8 cellular contexts compared by ENCODE assay signal in the genomic region with DNA sequence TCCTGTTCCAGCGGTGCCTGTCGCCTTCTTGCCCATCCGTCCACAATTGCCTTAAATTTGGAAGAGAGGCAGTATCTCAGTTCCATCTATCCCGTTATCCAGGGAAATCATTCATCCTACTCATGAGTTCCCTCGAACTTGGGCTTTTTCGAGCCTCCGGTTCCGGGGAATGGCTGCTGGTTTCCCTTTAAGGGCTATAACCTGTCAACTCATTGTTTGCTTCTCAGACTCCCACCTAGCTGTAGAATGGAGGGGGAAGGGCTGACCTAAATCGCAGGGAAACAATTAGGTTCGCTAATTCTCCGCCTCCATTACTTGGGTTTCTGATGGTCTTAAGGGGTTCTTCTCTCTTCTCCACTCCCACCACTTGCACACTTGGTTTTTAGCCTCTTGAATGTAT. TPM values are rescaled to one million over a fixed set of nuclear protein-coding genes. Genes with fewer than 3 reads are reported as not detected.
DNase-seq lines count a peak whose midpoint lies in the region; ATAC-seq and TF ChIP-seq lines count a peak whose summit lies in the region.

No MANE protein-coding gene starts in this region.

- peaks cover 0 to 12% (median 0%) of the 10 kb centered on the region in 11 experiments; a peak in 4 of 22 replicates for H3K27me3 ChIP-seq in BLaER1 treated with 17β-estradiol and CSF1 and Interleukin-3, amounts not matched to agents 10 nM and 100 nM
- H3K27me3 ChIP-seq in HUES6 (ENCODE audit: control insufficient read depth, insufficient read depth, low read length) (no peaks in the 10 kb centered on the region), adrenal gland (peaks cover 3% of the 10 kb centered on the region)

- H3K4me2 ChIP-seq in BLaER1 treated with 17β-estradiol and CSF1 and Interleukin-3, amounts not matched to agents 10 nM and 100 nM, result peak overlapping the region; percentile 74 to 84 (median 77)

- TF ChIP-seq POLR2A in adrenal gland (IDR thresholded peaks at IDR 0.05), result no peak

- TF ChIP-seq CTCF in coronary artery (IDR thresholded peaks at IDR 0.05) (no peak), nephron progenitor cell (IDR thresholded peaks at IDR 0.05) (no peak), adrenal gland (IDR thresholded peaks at IDR 0.05) (no peak)

- peaks cover 5% of the 10 kb centered on the region for H3K9me3 Mint-ChIP-seq in nephron progenitor cell
- no peaks in the 10 kb centered on the region for H3K9me3 Mint-ChIP-seq in activated naive CD4-positive, alpha-beta T cell treated with anti-CD3 and anti-CD28 coated beads, Interleukin-2, amount 50 U/mL, for 72 hours

- peak overlapping the region; percentile 58 to 80 (median 70) for H3K4me3 ChIP-seq in BLaER1 treated with 17β-estradiol and CSF1 and Interleukin-3, amounts not matched to agents 10 nM and 100 nM
- H3K4me3 ChIP-seq in HUES6 (ENCODE audit: low read depth, low read length) (peak overlapping the region; percentile 93), coronary artery (peak overlapping the region; percentile 85), adrenal gland (peak overlapping the region in 2 of 4 donors; percentile 18 to 69)

- intact Hi-C loops in adrenal gland (cut with DNase I), result no loop called here

- peak overlapping the region; percentile 94 for H3K4me3 Mint-ChIP-seq in nephron progenitor cell

- peaks cover 10 to 17% (median 13%) of the 10 kb centered on the region in 11 experiments; a peak in 19 of 22 replicates for H3K9me3 ChIP-seq in BLaER1 treated with 17β-estradiol and CSF1 and Interleukin-3, amounts not matched to agents 10 nM and 100 nM (replicated peaks in 1 of 11)
- no peaks in the 10 kb centered on the region for H3K9me3 ChIP-seq in HUES6 (ENCODE audit: control insufficient read depth, insufficient read depth, low read depth, low read length)
- H3K9me3 ChIP-seq in adrenal gland (replicated peaks in 1 of 3), result no peaks in the 10 kb centered on the region

- peaks cover 0 to 39% (median 31%) of the 10 kb centered on the region in 11 experiments; a peak in 19 of 22 replicates for H3K36me3 ChIP-seq in BLaER1 treated with 17β-estradiol and CSF1 and Interleukin-3, amounts not matched to agents 10 nM and 100 nM
- H3K36me3 ChIP-seq in HUES6 (ENCODE audit: control insufficient read depth, insufficient read depth, low read length) (peaks cover 52% of the 10 kb centered on the region), adrenal gland (replicated peaks in 1 of 2) (no peaks in the 10 kb centered on the region)

- peak overlapping the region in 10 of 11 experiments; percentile 54 to 89 (median 80); a peak in 20 of 22 replicates for H3K9ac ChIP-seq in BLaER1 treated with 17β-estradiol and CSF1 and Interleukin-3, amounts not matched to agents 10 nM and 100 nM
- H3K9ac ChIP-seq in HUES6 (ENCODE audit: low read length), result peak overlapping the region; percentile 93

- DNase-seq in coronary artery (ENCODE audit: low spot score) (no peak), nephron progenitor cell (peak; percentile 6), EL (no peak), adrenal gland (no peak)
- no peak for DNase-seq in activated naive CD4-positive, alpha-beta T cell treated with anti-CD3 and anti-CD28 coated beads, Interleukin-2, amount 50 U/mL, for 72 hours (ENCODE audit: low spot score in 2 of 2)

- H3K4me1 ChIP-seq in BLaER1 treated with 17β-estradiol and CSF1 and Interleukin-3, amounts not matched to agents 10 nM and 100 nM, result peaks cover 0 to 18% (median 14%) of the 10 kb centered on the region in 10 experiments; a peak in 14 of 20 replicates
- H3K4me1 ChIP-seq in HUES6 (ENCODE audit: control insufficient read depth, insufficient read depth, low read length), result peaks cover 23% of the 10 kb centered on the region
- peaks cover 12 to 14% of the 10 kb centered on the region in 2 donors for H3K4me1 ChIP-seq in adrenal gland (replicated peaks in 1 of 2)

- 37 to 51% (median 49%) methylated on average over 11 of the region's 11 CpGs for WGBS in adrenal gland, 4 donors

- no peak overlapping the region for H3K27ac Mint-ChIP-seq in nephron progenitor cell
- no peak overlapping the region for H3K27ac Mint-ChIP-seq in activated naive CD4-positive, alpha-beta T cell treated with anti-CD3 and anti-CD28 coated beads, Interleukin-2, amount 50 U/mL, for 72 hours

- H3K36me3 Mint-ChIP-seq in nephron progenitor cell (ENCODE audit: low read depth), result peaks cover 25% of the 10 kb centered on the region
- H3K36me3 Mint-ChIP-seq in activated naive CD4-positive, alpha-beta T cell treated with anti-CD3 and anti-CD28 coated beads, Interleukin-2, amount 50 U/mL, for 72 hours, result peaks cover 9 to 16% of the 10 kb centered on the region in 2 donors

- H3K4me1 Mint-ChIP-seq in nephron progenitor cell, result peaks cover 28% of the 10 kb centered on the region

- no peak for ATAC-seq in HG03025 (IDR thresholded peaks at IDR 0.05; ENCODE audit: low FRiP score, unreplicated experiment)
- ATAC-seq in activated naive CD4-positive, alpha-beta T cell treated with anti-CD3 and anti-CD28 coated beads, Interleukin-2, amount 50 U/mL, for 72 hours, result no peak

- peaks cover 6% of the 10 kb centered on the region for H3K27me3 Mint-ChIP-seq in nephron progenitor cell (ENCODE audit: low read depth, poor library complexity)

- peak overlapping the region in 9 of 11 experiments; percentile 57 to 87 (median 81); a peak in 17 of 22 replicates for H3K27ac ChIP-seq in BLaER1 treated with 17β-estradiol and CSF1 and Interleukin-3, amounts not matched to agents 10 nM and 100 nM
- H3K27ac ChIP-seq in HUES6 (ENCODE audit: low read depth, low read length) (no peak overlapping the region; the same call in 1 of the 2 replicates), coronary artery (no peak overlapping the region), adrenal gland (peak overlapping the region in 1 of 5 donors; percentile 40)

- H4K20me1 ChIP-seq in BLaER1 treated with 17β-estradiol and CSF1 and Interleukin-3, amounts not matched to agents 10 nM and 100 nM, result peaks cover 0 to 31% (median 0%) of the 10 kb centered on the region in 11 experiments; a peak in 6 of 22 replicates

RNA-seq across cellular contexts. Expression of a gene that starts 1.2 kb away (rescaled TPM):
- total RNA-seq in adrenal gland, result 100 to 1,000 TPM in 1 of 8 donors, 10 to 100 TPM in 7; 12.1 to 509 (median 52.0) TPM
- polyA plus RNA-seq in adrenal gland, result 100 to 1,000 TPM in 2 of 3 donors, 10 to 100 TPM in 1; 87.6 to 175 (median 145) TPM
- 1 to 10 TPM; 1.5 to 4.0 TPM for total RNA-seq in activated naive CD4-positive, alpha-beta T cell treated with anti-CD3 and anti-CD28 coated beads, Interleukin-2, amount 50 U/mL, for 72 hours

RNA-seq across cellular contexts. Expression of a gene that starts 43.6 kb away (rescaled TPM):
- total RNA-seq in adrenal gland, result 100 to 1,000 TPM in 2 of 8 donors, 10 to 100 TPM in 6; 29.9 to 135 (median 45.3) TPM
- polyA plus RNA-seq in adrenal gland, result 10 to 100 TPM; 12.4 to 19.3 (median 17.2) TPM
- total RNA-seq in activated naive CD4-positive, alpha-beta T cell treated with anti-CD3 and anti-CD28 coated beads, Interleukin-2, amount 50 U/mL, for 72 hours, result 1 to 10 TPM; 1.6 to 6.1 TPM

Comparison
In these comparisons a context has a peak if more than half of its experiments do, and no peak if none do; other contexts are left out.
1. H3K27ac ChIP-seq: peak in BLaER1 treated with 17β-estradiol and CSF1 and Interleukin-3, amounts not matched to agents 10 nM and 100 nM (9 of 11); none in HUES6 (single experiment) and coronary artery (0 of 2).
2. RNA of a gene that starts 43.6 kb away (total RNA-seq): 29.9 to 135 TPM in adrenal gland; 1.6 to 6.1 TPM in activated naive CD4-positive, alpha-beta T cell treated with anti-CD3 and anti-CD28 coated beads, Interleukin-2, amount 50 U/mL, for 72 hours; every median in the first group is over 4 times any median in the second.